Comparison of ENCODE assay signal across 2 cellular contexts in the genomic region with DNA sequence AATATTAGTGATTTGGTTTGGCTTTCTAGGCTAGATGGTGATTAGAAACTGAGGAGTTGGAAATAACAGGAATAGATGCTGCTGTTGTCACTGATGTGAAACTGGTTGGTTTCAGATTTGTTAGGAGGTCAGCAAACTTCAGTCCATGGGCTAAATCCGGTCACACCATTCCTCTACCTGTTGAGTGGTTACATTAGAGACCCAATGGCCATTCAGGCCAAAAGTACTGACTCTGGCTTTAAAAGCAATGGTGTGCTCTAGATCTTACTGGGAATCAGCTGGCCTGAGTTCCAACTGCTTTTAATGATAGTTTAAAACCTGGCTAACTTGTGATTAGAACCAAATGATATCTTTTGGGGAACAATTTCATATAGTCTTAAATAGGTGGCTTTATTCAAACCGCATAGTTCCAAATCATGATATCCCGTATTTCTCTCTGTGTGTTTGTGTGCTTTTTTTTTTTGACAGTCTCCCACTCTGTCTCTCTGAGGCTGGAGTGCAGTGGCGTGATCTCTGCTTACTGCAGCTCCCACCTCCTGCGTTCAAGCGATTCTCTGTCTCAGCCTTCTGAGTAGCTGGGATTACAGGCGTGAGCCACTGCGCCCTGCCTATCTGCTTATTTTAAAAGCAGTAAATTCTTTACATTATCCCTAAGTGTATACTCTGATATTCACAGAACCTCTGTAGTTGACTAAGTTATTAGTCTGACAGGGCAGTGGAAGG.
TF ChIP-seq lines count a peak whose summit lies in the region.

No MANE protein-coding gene starts in this region.

TF ChIP-seq in IMR-90, 13 proteins besides CTCF, POLR2A, EP300 and RAD21:
- TF ChIP-seq BHLHE40 (IDR thresholded peaks at IDR 0.05; ENCODE audit: low read depth, low read length) (no peak), MXI1 (IDR thresholded peaks at IDR 0.05; ENCODE audit: borderline replicate concordance, low read depth, low read length) (no peak)
TF ChIP-seq in IMR-90: peak in this region for 0.

TF ChIP-seq in K562, 482 proteins besides CTCF, POLR2A, EP300 and RAD21:
- 0 out of 2 replicates have a peak, but pooled peaks have one; percentile 43 for TF ChIP-seq ZZZ3 (IDR thresholded peaks at IDR 0.05)
- no peak for TF ChIP-seq GABPA (tag; conservative IDR thresholded peaks at IDR 0.05; ENCODE audit: low read depth)
- peak; percentile 23 for TF ChIP-seq RBM22 (IDR thresholded peaks at IDR 0.05; ENCODE audit: low read depth, low read length, poor library complexity, severe bottlenecking)
